Comparison of ENCODE assay signal across 23 cellular contexts in genomic region chr2:119225926-119226325, GRCh38. TPM values are rescaled to one million over a fixed set of nuclear protein-coding genes. Genes with fewer than 3 reads are reported as not detected.
"Had no signal": no experiment of that assay in that cellular context is flagged by ENCODE, and none has a peak within 500 bp of the region (broad histone marks: within the 10 kb centered on the region; RNA-seq: fewer than 3 reads in every experiment).

No MANE protein-coding gene starts in this region.

- H3K4me3 Mint-ChIP-seq: activated CD4-positive, alpha-beta memory T cell treated with anti-CD3 and anti-CD28 coated beads, Interleukin-2, amount 10 ng/mL, durations not matched to agents 7 days and 5 days; activated CD4-positive, alpha-beta T cell treated with anti-CD3 and anti-CD28 coated beads, Interleukin-2, amount 10 ng/mL, durations not matched to agents 24 days and 14 days; activated naive CD4-positive, alpha-beta T cell treated with anti-CD3 and anti-CD28 coated beads, Interleukin-2, amount 10 ng/mL, durations not matched to agents 7 days and 5 days; nephron progenitor cell; stimulated activated naive CD8-positive, alpha-beta T cell treated with anti-CD3 and anti-CD28 coated beads, Interleukin-15, Interleukin-2, amounts not matched to agents 100 ng/mL and 50 ng/mL, for 24 hours had no signal

- DNase-seq: activated CD4-positive, alpha-beta memory T cell treated with anti-CD3 and anti-CD28 coated beads, Interleukin-2, amount 10 ng/mL, durations not matched to agents 7 days and 5 days; activated CD4-positive, alpha-beta T cell treated with anti-CD3 and anti-CD28 coated beads, Interleukin-2, amount 10 ng/mL, durations not matched to agents 24 days and 14 days; activated effector memory CD4-positive, alpha-beta T cell treated with anti-CD3 and anti-CD28 coated beads, Interleukin-2, amount 50 U/mL, for 16 hours; activated naive CD4-positive, alpha-beta T cell treated with anti-CD3 and anti-CD28 coated beads, Interleukin-2, amount 10 ng/mL, durations not matched to agents 7 days and 5 days; activated T-cell treated with anti-CD3 and anti-CD28 coated beads for 4 hours; amygdala; effector CD4-positive, alpha-beta T cell; glutamatergic neuron; left ventricle myocardium inferior; mammary epithelial cell; nephron progenitor cell; occipital lobe; retina; stimulated activated CD4-positive, alpha-beta T cell treated with anti-CD3 and anti-CD28 coated beads, Interleukin-12 subunit alpha, Interleukin-12 subunit beta, amount 100 ng/mL, for 4 hours; stimulated activated CD4-positive, alpha-beta T cell treated with anti-CD3 and anti-CD28 coated beads, Interleukin-4, amount 100 ng/mL, for 4 hours; T-helper 2 cell; tibial artery had no signal

- H3K27ac Mint-ChIP-seq: activated CD4-positive, alpha-beta memory T cell treated with anti-CD3 and anti-CD28 coated beads, Interleukin-2, amount 10 ng/mL, durations not matched to agents 7 days and 5 days; activated CD4-positive, alpha-beta T cell treated with anti-CD3 and anti-CD28 coated beads, Interleukin-2, amount 10 ng/mL, durations not matched to agents 24 days and 14 days; activated naive CD4-positive, alpha-beta T cell treated with anti-CD3 and anti-CD28 coated beads, Interleukin-2, amount 10 ng/mL, durations not matched to agents 7 days and 5 days; nephron progenitor cell; stimulated activated naive CD8-positive, alpha-beta T cell treated with anti-CD3 and anti-CD28 coated beads, Interleukin-15, Interleukin-2, amounts not matched to agents 100 ng/mL and 50 ng/mL, for 24 hours had no signal

- H3K36me3 ChIP-seq: cardiac muscle cell, left ventricle myocardium inferior, tibial artery had no signal

- H3K79me2 ChIP-seq: hepatocyte had no signal

- H3K36me3 Mint-ChIP-seq: activated naive CD4-positive, alpha-beta T cell treated with anti-CD3 and anti-CD28 coated beads, Interleukin-2, amount 10 ng/mL, durations not matched to agents 7 days and 5 days had no signal

- FAIRE-seq: endometrium had no signal

- H3K9me3 ChIP-seq: left ventricle myocardium inferior, tibial artery had no signal

- H3K4me3 ChIP-seq: cardiac muscle cell, hepatocyte, left ventricle myocardium inferior, tibial artery had no signal

- H2AFZ ChIP-seq: hepatocyte had no signal

- H3K27ac ChIP-seq: cardiac muscle cell, hepatocyte, left ventricle myocardium inferior, tibial artery, VCaP had no signal

- H3K9me3 Mint-ChIP-seq: activated CD4-positive, alpha-beta memory T cell treated with anti-CD3 and anti-CD28 coated beads, Interleukin-2, amount 10 ng/mL, durations not matched to agents 7 days and 5 days; activated CD4-positive, alpha-beta T cell treated with anti-CD3 and anti-CD28 coated beads, Interleukin-2, amount 10 ng/mL, durations not matched to agents 24 days and 14 days; activated naive CD4-positive, alpha-beta T cell treated with anti-CD3 and anti-CD28 coated beads, Interleukin-2, amount 10 ng/mL, durations not matched to agents 7 days and 5 days; nephron progenitor cell; stimulated activated naive CD8-positive, alpha-beta T cell treated with anti-CD3 and anti-CD28 coated beads, Interleukin-15, Interleukin-2, amounts not matched to agents 100 ng/mL and 50 ng/mL, for 24 hours had no signal

- ATAC-seq: activated CD4-positive, CD25-positive, alpha-beta regulatory T cell treated with anti-CD3 and anti-CD28 coated beads, Interleukin-2, amount 50 U/mL, for 24 hours had no signal

- H3K27me3 ChIP-seq: tibial artery had no signal

- H3K4me1 Mint-ChIP-seq: activated CD4-positive, alpha-beta memory T cell treated with anti-CD3 and anti-CD28 coated beads, Interleukin-2, amount 10 ng/mL, durations not matched to agents 7 days and 5 days; activated CD4-positive, alpha-beta T cell treated with anti-CD3 and anti-CD28 coated beads, Interleukin-2, amount 10 ng/mL, durations not matched to agents 24 days and 14 days; activated naive CD4-positive, alpha-beta T cell treated with anti-CD3 and anti-CD28 coated beads, Interleukin-2, amount 10 ng/mL, durations not matched to agents 7 days and 5 days had no signal

RNA-seq across cellular contexts. Expression of gene STEAP3, which starts 2.3 kb away (rescaled TPM):
- total RNA-seq: activated CD4-positive, alpha-beta memory T cell treated with anti-CD3 and anti-CD28 coated beads, Interleukin-2, amount 10 ng/mL, durations not matched to agents 7 days and 5 days; occipital lobe had no signal
